8 cellular contexts compared by ENCODE assay signal in the genomic region with DNA sequence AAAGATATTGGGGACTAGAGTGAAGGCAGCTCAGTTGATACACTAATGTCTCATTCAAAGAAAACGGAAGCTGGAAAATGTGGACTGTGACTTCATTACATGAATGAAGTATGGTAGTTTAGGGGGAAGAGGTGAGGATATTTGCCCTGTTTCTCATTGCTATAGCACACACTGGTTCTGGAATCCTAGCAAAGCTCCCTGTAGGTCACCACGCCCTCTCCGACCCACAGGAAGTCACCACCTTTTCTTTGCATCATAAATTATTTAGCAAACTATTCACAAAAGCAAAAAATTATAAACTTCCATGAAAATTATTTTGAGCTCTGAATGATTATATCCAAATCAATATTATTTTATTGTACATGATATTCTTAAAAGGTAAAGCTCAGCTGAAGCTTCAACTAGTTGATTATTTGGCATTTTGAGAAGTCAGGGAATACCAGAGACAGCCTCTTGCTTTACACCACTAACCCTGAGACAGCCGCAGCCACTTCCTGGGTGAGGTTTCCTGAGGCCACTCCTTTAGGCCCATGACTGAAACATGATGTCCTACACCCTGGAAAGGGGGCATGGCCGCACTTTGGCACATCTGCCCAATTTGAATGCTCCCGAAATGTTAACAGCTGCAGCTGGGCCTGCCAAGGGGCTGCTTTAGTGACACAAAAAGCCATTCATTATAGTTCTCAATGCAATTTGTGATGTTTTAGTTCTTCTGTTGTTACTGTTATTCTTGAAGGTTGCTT. TPM values are rescaled to one million over a fixed set of nuclear protein-coding genes. Genes with fewer than 3 reads are reported as not detected.
DNase-seq lines count a peak whose midpoint lies in the region; ATAC-seq, FAIRE-seq and TF ChIP-seq lines count a peak whose summit lies in the region.

No MANE protein-coding gene starts in this region.

- H3K36me3 ChIP-seq in skeletal muscle satellite cell (ENCODE audit: insufficient read depth, low read length), result no peaks in the 10 kb centered on the region

- H3K27me3 ChIP-seq in skeletal muscle satellite cell (ENCODE audit: control insufficient read depth, insufficient read depth, low read length), result no peaks in the 10 kb centered on the region

- H3K4me2 ChIP-seq in skeletal muscle satellite cell (ENCODE audit: low read length), result peak overlapping the region; percentile 29

- ATAC-seq in GM19463 (IDR thresholded peaks at IDR 0.05; ENCODE audit: unreplicated experiment), result peak; percentile 69
- peak; percentile 93 for ATAC-seq in effector memory CD8-positive, alpha-beta T cell (replicated peaks)
- no peak for ATAC-seq in esophagus mucosa
- ATAC-seq in HG02623 (IDR thresholded peaks at IDR 0.05; ENCODE audit: unreplicated experiment), result no peak

- H3K4me3 Mint-ChIP-seq in effector memory CD8-positive, alpha-beta T cell, result peak overlapping the region; percentile 59 to 70

- TF ChIP-seq CTCF in coronary artery (IDR thresholded peaks at IDR 0.05), result no peak

- DNase-seq in SW480 (ENCODE audit: low spot score) (peak; percentile 80), RCC 7860 (ENCODE audit: low spot score) (no peak), coronary artery (ENCODE audit: low spot score) (no peak)
- DNase-seq in effector memory CD8-positive, alpha-beta T cell, result peak; percentile 7 to 30 (median 28)

- H3K9me3 Mint-ChIP-seq in effector memory CD8-positive, alpha-beta T cell, result no peaks in the 10 kb centered on the region

- H3K4me1 ChIP-seq in skeletal muscle satellite cell (ENCODE audit: control insufficient read depth, insufficient read depth, low read length), result peaks cover 21% of the 10 kb centered on the region

- peaks cover 14 to 24% of the 10 kb centered on the region in 2 donors for H3K4me1 Mint-ChIP-seq in effector memory CD8-positive, alpha-beta T cell (ENCODE audit: low read depth in 2 of 2)

- no peak overlapping the region for H3K4me3 ChIP-seq in skeletal muscle satellite cell (ENCODE audit: low read length)
- H3K4me3 ChIP-seq in coronary artery, result no peak overlapping the region

- no peaks in the 10 kb centered on the region for H3K27me3 Mint-ChIP-seq in effector memory CD8-positive, alpha-beta T cell

- H3K36me3 Mint-ChIP-seq in effector memory CD8-positive, alpha-beta T cell (ENCODE audit: insufficient read depth), result peaks cover 4% of the 10 kb centered on the region

- no peak overlapping the region for H3K9ac ChIP-seq in skeletal muscle satellite cell (ENCODE audit: low read depth, low read length)

- no peak for FAIRE-seq in RCC 7860 (lab: Jason Lieb, UNC)

- no peaks in the 10 kb centered on the region for H3K9me3 ChIP-seq in skeletal muscle satellite cell (replicated peaks; ENCODE audit: low read length)

- H3K27ac ChIP-seq in coronary artery, result no peak overlapping the region

- H3K27ac Mint-ChIP-seq in effector memory CD8-positive, alpha-beta T cell, result peak overlapping the region; percentile 65 to 82

RNA-seq across cellular contexts. Expression of a gene that starts 50.0 kb away (rescaled TPM):
- total RNA-seq in skeletal muscle satellite cell (2012; rRNA removed), result 11.4 and 13.4 TPM in 2 replicates
- 15.9 TPM for total RNA-seq in esophagus mucosa

Comparison
In these comparisons a context has a peak if more than half of its experiments do, and no peak if none do; other contexts are left out.
1. ATAC-seq: peak in GM19463 (single experiment) and effector memory CD8-positive, alpha-beta T cell (single experiment); none in esophagus mucosa (single experiment) and HG02623 (single experiment).
2. DNase-seq: peak in SW480 (single experiment) and effector memory CD8-positive, alpha-beta T cell (3 of 3); none in RCC 7860 (single experiment) and coronary artery (single experiment).